Comparison of ENCODE assay signal across 9 cellular contexts in the genomic region with DNA sequence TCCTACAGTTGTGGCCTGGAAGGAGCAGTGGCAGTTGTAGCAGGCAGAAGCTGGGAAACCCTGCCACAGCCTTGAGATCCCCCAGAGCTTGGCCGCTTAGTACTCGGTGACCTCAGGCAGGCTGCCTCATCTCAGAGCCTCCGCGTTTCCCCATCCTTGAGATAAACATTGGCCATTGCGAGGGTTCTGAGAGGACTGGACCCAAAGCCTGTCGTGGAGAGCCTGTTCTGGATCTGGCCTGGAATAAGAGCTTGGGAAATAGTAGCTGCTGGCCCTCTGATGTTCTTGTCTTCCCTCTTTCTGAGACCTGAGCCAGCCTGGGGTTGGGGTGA. TPM values are rescaled to one million over a fixed set of nuclear protein-coding genes. Genes with fewer than 3 reads are reported as not detected.
DNase-seq lines count a peak whose midpoint lies in the region; ATAC-seq and TF ChIP-seq lines count a peak whose summit lies in the region.
"Had no signal": no experiment of that assay in that cellular context is flagged by ENCODE, and none has a peak within 500 bp of the region (broad histone marks: within the 10 kb centered on the region; RNA-seq: fewer than 3 reads in every experiment).

No MANE protein-coding gene starts in this region.

- no peak for TF ChIP-seq CTCF in Loucy (conservative IDR thresholded peaks at IDR 0.05; ENCODE audit: low read length)

- peaks cover 23 to 51% (median 41%) of the 10 kb centered on the region in 3 donors for H3K4me1 Mint-ChIP-seq in naive B cell

- H3K9ac ChIP-seq in Loucy (ENCODE audit: low read depth, low read length, poor library complexity, severe bottlenecking), result peak overlapping the region; percentile 70

- peak overlapping the region; percentile 86 for H3K4me2 ChIP-seq in Loucy (ENCODE audit: low read depth, low read length, poor library complexity, severe bottlenecking)

- ATAC-seq in naive B cell (ENCODE audit: low read depth in 2 of 2), result no peak
- no peak for ATAC-seq in HG03460 (IDR thresholded peaks at IDR 0.05; ENCODE audit: unreplicated experiment)

- peaks cover 12% of the 10 kb centered on the region; the same call in 1 of the 2 replicates for H3K36me3 ChIP-seq in ACC112 (ENCODE audit: insufficient read depth, low read length)
- no peaks in the 10 kb centered on the region for H3K36me3 ChIP-seq in Loucy (ENCODE audit: insufficient read depth, low read length)
- H3K36me3 ChIP-seq in effector memory CD4-positive, alpha-beta T cell (ENCODE audit: control insufficient read depth, insufficient read depth, low read length), result peaks cover 14% of the 10 kb centered on the region

- H3K4me3 ChIP-seq in ACC112 (ENCODE audit: low read depth, low read length) (peak overlapping the region; percentile 90), Loucy (ENCODE audit: low read length, poor library complexity, severe bottlenecking) (peak overlapping the region; percentile 78)
- H3K4me3 ChIP-seq in effector memory CD4-positive, alpha-beta T cell (ENCODE audit: insufficient read depth, low read depth, low read length, poor library complexity, severe bottlenecking), result peak overlapping the region; percentile 29

- no peaks in the 10 kb centered on the region for H3F3A ChIP-seq in Loucy (ENCODE audit: low read depth)

- no peaks in the 10 kb centered on the region for H3K9me3 Mint-ChIP-seq in naive B cell

- no peaks in the 10 kb centered on the region for H3K27me3 Mint-ChIP-seq in naive B cell

- no peaks in the 10 kb centered on the region for H3K9me3 ChIP-seq in Loucy (ENCODE audit: insufficient read depth, low read depth, low read length)
- H3K9me3 ChIP-seq in effector memory CD4-positive, alpha-beta T cell (ENCODE audit: control insufficient read depth, low read length), result no peaks in the 10 kb centered on the region

- H3K79me2 ChIP-seq in ACC112 (ENCODE audit: control insufficient read depth, insufficient read depth, low read length, unreplicated experiment) (peaks cover 30% of the 10 kb centered on the region), Loucy (ENCODE audit: insufficient read depth, low read length) (peaks cover 28% of the 10 kb centered on the region)

- no peak for DNase-seq in effector memory CD4-positive, alpha-beta T cell
- DNase-seq in naive B cell (no peak), SHP77 treated with DMSO at 0.1 percent for 48 hours (lab: John Stamatoyannopoulos, UW) (no peak), SIG-M5 (lab: John Stamatoyannopoulos, UW) (no peak), NCI-H1105 treated with DMSO at 0.1 percent for 48 hours (lab: John Stamatoyannopoulos, UW) (no peak)

- H3K9me2 ChIP-seq in Loucy (replicated peaks; ENCODE audit: low read depth, low read length), result no peaks in the 10 kb centered on the region

- H3K27me3 ChIP-seq in ACC112 (ENCODE audit: insufficient read depth, low read length) (no peaks in the 10 kb centered on the region), Loucy (ENCODE audit: insufficient read depth, low read length, poor library complexity, severe bottlenecking) (no peaks in the 10 kb centered on the region)
- H3K27me3 ChIP-seq in effector memory CD4-positive, alpha-beta T cell (replicated peaks; ENCODE audit: control insufficient read depth, insufficient read depth, low read length, poor library complexity, severe bottlenecking), result no peaks in the 10 kb centered on the region

- H3K4me1 ChIP-seq in ACC112 (ENCODE audit: control insufficient read depth, insufficient read depth, low read length, unreplicated experiment), result peaks cover 13% of the 10 kb centered on the region
- H3K4me1 ChIP-seq in Loucy (ENCODE audit: insufficient read depth, low read length, poor library complexity, severe bottlenecking), result peaks cover 6% of the 10 kb centered on the region
- peaks cover 16% of the 10 kb centered on the region for H3K4me1 ChIP-seq in effector memory CD4-positive, alpha-beta T cell (ENCODE audit: control insufficient read depth, insufficient read depth, low read length, poor library complexity, severe bottlenecking)

- no peak overlapping the region for H3K27ac ChIP-seq in ACC112 (ENCODE audit: low read depth, low read length)
- H3K27ac ChIP-seq in effector memory CD4-positive, alpha-beta T cell (ENCODE audit: insufficient read depth, low read length, poor library complexity, severe bottlenecking), result no peak overlapping the region
- H3K27ac ChIP-seq: epithelial cell of prostate had no signal

- H4K20me1 ChIP-seq in Loucy (ENCODE audit: insufficient read depth, low read length, poor library complexity, severe bottlenecking), result no peaks in the 10 kb centered on the region

- H3K27ac Mint-ChIP-seq in naive B cell, result peak overlapping the region in 3 of 6 donors; percentile 44 to 65 (median 59)

- H3K36me3 Mint-ChIP-seq in naive B cell, result peaks cover 4 to 6% of the 10 kb centered on the region in 2 donors

- H3K4me3 Mint-ChIP-seq in naive B cell, result peak overlapping the region; percentile 94 to 99 (median 98)

- no peak overlapping the region for H2AFZ ChIP-seq in ACC112 (ENCODE audit: low read length, unreplicated experiment)
- H2AFZ ChIP-seq in Loucy (ENCODE audit: low read length), result no peak overlapping the region

RNA-seq across cellular contexts. Expression of a gene that starts 1.3 kb away (rescaled TPM):
- 10 to 100 TPM in 1 of 6 donors, 1 to 10 TPM in 5; 2.7 to 12.8 (median 6.2) TPM for polyA plus RNA-seq in naive B cell (ENCODE audit: low read depth in 6 of 6)

RNA-seq across cellular contexts. Expression of a gene that starts 9.6 kb away (rescaled TPM):
- polyA plus RNA-seq in naive B cell (ENCODE audit: low read depth in 6 of 6), result 10 to 100 TPM; 18.0 to 38.7 (median 30.5) TPM

RNA-seq across cellular contexts. Expression of a gene that starts 43.2 kb away (rescaled TPM):
- polyA plus RNA-seq in naive B cell (ENCODE audit: low read depth in 6 of 6), result 1 to 10 TPM; 3.2 to 9.7 (median 6.4) TPM

Comparison
In these comparisons a context has a peak if more than half of its experiments do, and no peak if none do; other contexts are left out.
1. H3K4me3 ChIP-seq: peak in every context shown above with its lines; median percentile 90 in ACC112; 78 in Loucy; 29 in effector memory CD4-positive, alpha-beta T cell.